30 cellular contexts compared by ENCODE assay signal in genomic region chr20:47676219-47676721, GRCh38.
DNase-seq lines count a peak whose midpoint lies in the region; ATAC-seq, FAIRE-seq and TF ChIP-seq lines count a peak whose summit lies in the region.
"Had no signal": no experiment of that assay in that cellular context is flagged by ENCODE, and none has a peak within 500 bp of the region (broad histone marks: within the 10 kb centered on the region; RNA-seq: fewer than 3 reads in every experiment).

No MANE protein-coding gene starts in this region.

- no peak for FAIRE-seq in K562 (lab: Jason Lieb, UNC)
- FAIRE-seq: astrocyte had no signal

- H3K27me3 ChIP-seq in K562 (ENCODE audit: control insufficient read depth in 2 of 2, insufficient read depth in 2 of 2, low read length in 2 of 2) (peaks cover 29 to 84% of the 10 kb centered on the region in 2 experiments), foreskin keratinocyte (no peaks in the 10 kb centered on the region)
- H3K27me3 ChIP-seq: dorsolateral prefrontal cortex, stomach, tibial artery had no signal

- no peak overlapping the region for H3K4me3 ChIP-seq in K562
- H3K4me3 ChIP-seq: dorsolateral prefrontal cortex, prostate gland, SK-N-MC, stomach, tibial artery had no signal

- no peak overlapping the region for H2AFZ ChIP-seq in K562 (ENCODE audit: low read depth, low read length)

- no peak for TF ChIP-seq RAD21 in K562 (CRISPR knock-in tag; conservative IDR thresholded peaks at IDR 0.05 in 1 of 2, IDR thresholded peaks at IDR 0.05 in 1 of 2)

- no peak overlapping the region for H3K27ac Mint-ChIP-seq in HFFc6
- H3K27ac Mint-ChIP-seq: activated CD4-positive, alpha-beta T cell treated with anti-CD3 and anti-CD28 coated beads, Interleukin-2, amount 10 ng/mL, durations not matched to agents 24 days and 14 days; activated CD8-positive, alpha-beta memory T cell treated with anti-CD3 and anti-CD28 coated beads, Interleukin-2, amount 10 ng/mL, durations not matched to agents 7 days and 5 days; activated naive CD8-positive, alpha-beta T cell; CD4-positive, alpha-beta T cell; T-helper 17 cell had no signal

- no peaks in the 10 kb centered on the region for H3K9me3 ChIP-seq in K562 (replicated peaks; ENCODE audit: control insufficient read depth, insufficient read depth, low read depth, low read length)
- H3K9me3 ChIP-seq: prostate gland, stomach, tibial artery had no signal

- POLR2A ChIA-PET in K562 (lab: Yijun Ruan, JAX): no interaction called here

- H3K27ac ChIP-seq in K562 (ENCODE audit: extremely low read depth, low read depth, low read length) (no peak overlapping the region), foreskin keratinocyte (no peak overlapping the region)
- H3K27ac ChIP-seq: 22Rv1, dorsolateral prefrontal cortex, prostate gland, SK-N-MC, stomach, tibial artery had no signal

- H3K4me3 Mint-ChIP-seq in HFFc6: no peak overlapping the region
- H3K4me3 Mint-ChIP-seq: activated CD4-positive, alpha-beta T cell treated with anti-CD3 and anti-CD28 coated beads, Interleukin-2, amount 10 ng/mL, durations not matched to agents 24 days and 14 days; activated CD8-positive, alpha-beta memory T cell treated with anti-CD3 and anti-CD28 coated beads, Interleukin-2, amount 10 ng/mL, durations not matched to agents 7 days and 5 days; activated naive CD8-positive, alpha-beta T cell; CD4-positive, alpha-beta T cell; central memory CD8-positive, alpha-beta T cell; T-helper 17 cell had no signal

- H3K27me3 Mint-ChIP-seq in HFFc6 (ENCODE audit: insufficient read depth): peaks cover 12% of the 10 kb centered on the region
- H3K27me3 Mint-ChIP-seq: activated CD4-positive, alpha-beta T cell treated with anti-CD3 and anti-CD28 coated beads, Interleukin-2, amount 10 ng/mL, durations not matched to agents 24 days and 14 days; activated CD8-positive, alpha-beta memory T cell treated with anti-CD3 and anti-CD28 coated beads, Interleukin-2, amount 10 ng/mL, durations not matched to agents 7 days and 5 days; activated naive CD8-positive, alpha-beta T cell; CD4-positive, alpha-beta T cell; T-helper 17 cell had no signal

- H3K9ac ChIP-seq in K562 (ENCODE audit: insufficient read depth in 1 of 2, low read depth in 2 of 2, low read length in 2 of 2): no peak overlapping the region

- no peaks in the 10 kb centered on the region for H3K79me2 ChIP-seq in K562 (ENCODE audit: control insufficient read depth, insufficient read depth, low read length)

- BruUV-seq in K562 (replicated peaks; lab: Mats Ljungman, UMichigan): no TSS peak

- no peaks in the 10 kb centered on the region for H3K9me3 Mint-ChIP-seq in HFFc6
- H3K9me3 Mint-ChIP-seq: activated CD4-positive, alpha-beta T cell treated with anti-CD3 and anti-CD28 coated beads, Interleukin-2, amount 10 ng/mL, durations not matched to agents 24 days and 14 days; CD4-positive, alpha-beta T cell; central memory CD8-positive, alpha-beta T cell had no signal

- ATAC-seq in K562: peak; percentile 58; the same call in 2 of the 3 replicates
- ATAC-seq in foreskin keratinocyte: no peak
- ATAC-seq in HG03378 (IDR thresholded peaks at IDR 0.05; ENCODE audit: unreplicated experiment): no peak
- ATAC-seq: activated CD8-positive, alpha-beta memory T cell treated with anti-CD3 and anti-CD28 coated beads, Interleukin-2, amount 10 ng/mL, durations not matched to agents 7 days and 5 days; T-helper 17 cell had no signal

- intact Hi-C loops in K562 (cut with micrococcal nuclease): loop anchor here (2.0 to 5.0 kb wide), 3 partner anchors 37 to 946 kb away; no protein-coding TSS in a partner anchor

- H3K4me2 ChIP-seq in K562 (ENCODE audit: insufficient read depth, low read length): no peak overlapping the region

- 6% methylated on average over 20 of the region's 20 CpGs for WGBS in K562 (ENCODE audit: insufficient coverage, low coverage, missing lambda C conversion rate)

- DNase-seq in DMS53 (lab: John Stamatoyannopoulos, UW) (peak; percentile 51), DMS53 treated with DMSO at 0.1 percent for 48 hours (lab: John Stamatoyannopoulos, UW; ENCODE audit: unreplicated experiment) (no peak), HFFc6 (no peak), K562 (ENCODE audit: extremely low read depth in 1 of 4, low spot score in 3 of 4) (no peak), mesenteric fat pad (ENCODE audit: low spot score) (peak; percentile 85), NCI-H1092 (lab: John Stamatoyannopoulos, UW) (no peak), foreskin keratinocyte (no peak)
- DNase-seq: activated CD4-positive, alpha-beta T cell treated with anti-CD3 and anti-CD28 coated beads, Interleukin-2, amount 10 ng/mL, durations not matched to agents 24 days and 14 days; activated CD8-positive, alpha-beta memory T cell treated with anti-CD3 and anti-CD28 coated beads, Interleukin-2, amount 10 ng/mL, durations not matched to agents 7 days and 5 days; CD4-positive, alpha-beta T cell; DMS 273 treated with DMSO at 0.1 percent for 48 hours; GDM1; GOT3; mammary epithelial cell; MM.1S; NCI-H1436 treated with DMSO at 0.1 percent for 48 hours; NCI-H69; RPMI8226; stimulated activated CD8-positive, alpha-beta memory T cell treated with anti-CD3 and anti-CD28 coated beads, Interleukin-4, amount 100 ng/mL, for 48 hours; stomach; T-helper 17 cell had no signal

- CTCF ChIA-PET in K562 (lab: Yijun Ruan, JAX; ENCODE audit: low intra/inter-chr PET ratio): interaction anchor here (3.7 kb wide), 1 partner anchor 945 kb away, joined by 22 read pairs; no protein-coding TSS in a partner anchor

- peaks cover 13% of the 10 kb centered on the region for H4K20me1 ChIP-seq in K562 (replicated peaks; ENCODE audit: control insufficient read depth, insufficient read depth, low read length)

- no peaks in the 10 kb centered on the region for H3K36me3 ChIP-seq in K562 (ENCODE audit: control insufficient read depth, insufficient read depth, low read length)
- H3K36me3 ChIP-seq: prostate gland had no signal

- TF ChIP-seq EP300 in K562 (IDR thresholded peaks at IDR 0.05; ENCODE audit: low read length): no peak

- H3K9me1 ChIP-seq in K562 (ENCODE audit: control insufficient read depth, insufficient read depth, low read length): no peaks in the 10 kb centered on the region

- no peaks in the 10 kb centered on the region for H3K4me1 Mint-ChIP-seq in HFFc6 (ENCODE audit: low read depth)
- H3K4me1 Mint-ChIP-seq: activated CD4-positive, alpha-beta T cell treated with anti-CD3 and anti-CD28 coated beads, Interleukin-2, amount 10 ng/mL, durations not matched to agents 24 days and 14 days; activated CD8-positive, alpha-beta memory T cell treated with anti-CD3 and anti-CD28 coated beads, Interleukin-2, amount 10 ng/mL, durations not matched to agents 7 days and 5 days had no signal

- TF ChIP-seq CTCF in HFFc6 (IDR thresholded peaks at IDR 0.05) (peak; percentile 17; the same call in 1 of the 2 replicates), K562 (IDR thresholded peaks at IDR 0.05 in 2 of 3, conservative IDR thresholded peaks at IDR 0.05 in 1 of 3; ENCODE audit: insufficient read depth in 2 of 3, low read depth in 1 of 3, low read length in 3 of 3) (peak in 2 of 3 experiments; percentile 7 to 20; a peak in 1 of 6 replicates), foreskin keratinocyte (conservative IDR thresholded peaks at IDR 0.05) (no peak)

- TF ChIP-seq POLR2A in K562 (conservative IDR thresholded peaks at IDR 0.05): no peak

- H3K4me1 ChIP-seq in K562 (replicated peaks in 1 of 2; ENCODE audit: control insufficient read depth in 2 of 2, insufficient read depth in 2 of 2, low read length in 2 of 2) (peaks cover 0 to 12% of the 10 kb centered on the region in 2 experiments; a peak in 1 of 5 replicates), foreskin keratinocyte (no peaks in the 10 kb centered on the region)
- H3K4me1 ChIP-seq: prostate gland, stomach, tibial artery had no signal

- no peaks in the 10 kb centered on the region for H3K36me3 Mint-ChIP-seq in HFFc6 (ENCODE audit: low read depth)
- H3K36me3 Mint-ChIP-seq: activated CD8-positive, alpha-beta memory T cell treated with anti-CD3 and anti-CD28 coated beads, Interleukin-2, amount 10 ng/mL, durations not matched to agents 7 days and 5 days; activated naive CD8-positive, alpha-beta T cell had no signal

- in situ Hi-C loops in K562 (cut with MboI): no loop called here

TF ChIP-seq in K562, 482 proteins besides CTCF, POLR2A, EP300 and RAD21:
- TF ChIP-seq ZNF274 (IDR thresholded peaks at IDR 0.05; ENCODE audit: borderline replicate concordance, low read depth, low read length) (no peak), ZBTB11 (CRISPR knock-in tag; IDR thresholded peaks at IDR 0.05) (peak in 1 of 3 experiments; percentile 93; a peak in 2 of 6 replicates)

Comparison
In these comparisons a context has a peak if more than half of its experiments do, and no peak if none do; other contexts are left out.
1. DNase-seq: peak in DMS53 (single experiment) and mesenteric fat pad (single experiment); none in DMS53 treated with DMSO at 0.1 percent for 48 hours (single experiment), HFFc6 (single experiment), K562 (0 of 4), NCI-H1092 (single experiment) and foreskin keratinocyte (0 of 2).